Comparison of ENCODE assay signal across 1 cellular context in genomic region chr2:162477011-162477410, GRCh38.
TF ChIP-seq lines count a peak whose summit lies in the region.

No MANE protein-coding gene starts in this region.

TF ChIP-seq in HepG2, 621 proteins besides CTCF, POLR2A, EP300 and RAD21 (continued from another document):
- TF ChIP-seq FOXO1 (CRISPR knock-in tag; IDR thresholded peaks at IDR 0.05), result no peak
- TF ChIP-seq PRDM10 (CRISPR knock-in tag; IDR thresholded peaks at IDR 0.05; ENCODE audit: low read depth), result no peak
- no peak for TF ChIP-seq KMT2B (CRISPR knock-in tag; IDR thresholded peaks at IDR 0.05)
- TF ChIP-seq ZBTB7A (CRISPR knock-in tag; IDR thresholded peaks at IDR 0.05), result no peak
- TF ChIP-seq ZBTB2 (CRISPR knock-in tag; IDR thresholded peaks at IDR 0.05; ENCODE audit: low read depth), result no peak
- TF ChIP-seq ZNF432 (CRISPR knock-in tag; IDR thresholded peaks at IDR 0.05; ENCODE audit: borderline replicate concordance), result no peak
- TF ChIP-seq ZNF839 (CRISPR knock-in tag; IDR thresholded peaks at IDR 0.05; ENCODE audit: borderline replicate concordance), result no peak
- TF ChIP-seq UBTF (CRISPR knock-in tag; IDR thresholded peaks at IDR 0.05), result no peak
- no peak for TF ChIP-seq GLMP (CRISPR knock-in tag; IDR thresholded peaks at IDR 0.05; ENCODE audit: borderline replicate concordance)
- TF ChIP-seq ERF (CRISPR knock-in tag; IDR thresholded peaks at IDR 0.05), result no peak
- no peak for TF ChIP-seq JDP2 (CRISPR knock-in tag; IDR thresholded peaks at IDR 0.05; ENCODE audit: borderline replicate concordance)
